14 cellular contexts compared by ENCODE assay signal in the genomic region with DNA sequence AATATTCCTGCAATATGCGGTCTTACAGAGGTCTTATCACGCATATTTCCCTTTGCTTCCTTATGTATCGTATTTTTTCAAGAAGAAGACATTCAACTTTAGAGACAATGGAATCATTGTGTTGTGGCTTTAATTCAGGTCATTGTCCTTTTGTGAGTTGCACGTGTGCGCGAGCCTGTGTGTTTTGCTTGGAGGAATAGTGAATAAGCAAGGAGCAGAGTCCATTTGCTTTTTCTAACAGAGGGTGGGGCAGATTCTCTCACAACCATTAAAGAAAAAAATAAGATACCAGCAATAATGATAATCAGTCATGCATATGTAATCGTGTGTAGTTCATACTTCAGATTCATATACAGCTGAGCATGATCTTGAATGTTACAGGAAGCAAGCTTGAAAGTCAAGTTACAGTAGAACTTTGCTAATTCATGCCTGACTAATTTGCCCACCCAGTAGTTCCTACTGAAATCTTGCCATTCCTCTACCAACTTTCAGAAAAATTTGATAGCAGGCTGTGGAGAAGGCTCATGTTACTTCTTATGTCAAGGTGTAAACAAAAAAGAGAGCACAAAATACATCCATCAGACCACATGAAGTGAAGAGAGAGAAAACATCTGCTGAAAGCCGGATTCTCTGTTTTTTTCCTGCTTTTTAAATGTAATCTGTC.
DNase-seq lines count a peak whose midpoint lies in the region; ATAC-seq and TF ChIP-seq lines count a peak whose summit lies in the region.
"Had no signal": no experiment of that assay in that cellular context is flagged by ENCODE, and none has a peak within 500 bp of the region (broad histone marks: within the 10 kb centered on the region; RNA-seq: fewer than 3 reads in every experiment).

No MANE protein-coding gene starts in this region.

- no peaks in the 10 kb centered on the region for H3K36me3 Mint-ChIP-seq in natural killer cell treated with Interleukin-12 subunit alpha and Interleukin-12 subunit beta and Interleukin-15 and Interleukin-18, amount 100 ng/mL, for 72 hours
- H3K36me3 Mint-ChIP-seq: activated CD4-positive, alpha-beta memory T cell treated with anti-CD3 and anti-CD28 coated beads for 36 hours had no signal

- no peaks in the 10 kb centered on the region for H3K4me1 Mint-ChIP-seq in natural killer cell treated with Interleukin-12 subunit alpha and Interleukin-12 subunit beta and Interleukin-15 and Interleukin-18, amount 100 ng/mL, for 72 hours (ENCODE audit: low read depth in 2 of 2)
- H3K4me1 Mint-ChIP-seq: activated naive CD4-positive, alpha-beta T cell treated with anti-CD3 and anti-CD28 coated beads, Interleukin-2, amount 50 U/mL, for 24 hours had no signal

- DNase-seq in left ventricle myocardium inferior (no peak), cardiac septum (ENCODE audit: low spot score) (no peak), body of pancreas (peak; percentile 37 to 55 (median 46)), mucosa of gallbladder (ENCODE audit: low spot score) (peak; percentile 76), cerebellum (ENCODE audit: low spot score) (no peak), GM13976 (ENCODE audit: low spot score) (no peak)
- DNase-seq in natural killer cell treated with Interleukin-12 subunit alpha and Interleukin-12 subunit beta and Interleukin-15 and Interleukin-18, amount 100 ng/mL, for 72 hours (ENCODE audit: low spot score): no peak
- DNase-seq: activated CD4-positive, alpha-beta memory T cell treated with anti-CD3 and anti-CD28 coated beads for 36 hours; KBM-7; NCI-H2227 treated with DMSO at 0.1 percent for 48 hours; nucleus accumbens; SW 1271 had no signal

- H3K27me3 ChIP-seq in left ventricle myocardium inferior (ENCODE audit: low read depth) (no peaks in the 10 kb centered on the region), body of pancreas (no peaks in the 10 kb centered on the region)

- WGBS in body of pancreas, 2 donors: 17 to 18% methylated on average over 8 of the region's 8 CpGs
- WGBS in urinary bladder: 76% methylated on average over 8 of the region's 8 CpGs

- H3K9me3 ChIP-seq in left ventricle myocardium inferior (replicated peaks) (no peaks in the 10 kb centered on the region), body of pancreas (no peaks in the 10 kb centered on the region)

- no peak overlapping the region for H3K4me3 Mint-ChIP-seq in natural killer cell treated with Interleukin-12 subunit alpha and Interleukin-12 subunit beta and Interleukin-15 and Interleukin-18, amount 100 ng/mL, for 72 hours
- H3K4me3 Mint-ChIP-seq: activated CD4-positive, alpha-beta memory T cell treated with anti-CD3 and anti-CD28 coated beads for 36 hours; activated naive CD4-positive, alpha-beta T cell treated with anti-CD3 and anti-CD28 coated beads, Interleukin-2, amount 50 U/mL, for 24 hours had no signal

- in situ Hi-C loops in GM13976 (cut with MboI; ENCODE audit: low sequenced_read_pairs, unreplicated experiment): no loop called here

- no peak overlapping the region for H3K27ac Mint-ChIP-seq in natural killer cell treated with Interleukin-12 subunit alpha and Interleukin-12 subunit beta and Interleukin-15 and Interleukin-18, amount 100 ng/mL, for 72 hours
- H3K27ac Mint-ChIP-seq: activated CD4-positive, alpha-beta memory T cell treated with anti-CD3 and anti-CD28 coated beads for 36 hours; activated naive CD4-positive, alpha-beta T cell treated with anti-CD3 and anti-CD28 coated beads, Interleukin-2, amount 50 U/mL, for 24 hours had no signal

- intact Hi-C loops in left ventricle myocardium inferior (cut with micrococcal nuclease) (no loop called here), cardiac septum (cut with DNase I) (no loop called here), body of pancreas (cut with DNase I) (no loop called here)

- H3K27me3 Mint-ChIP-seq in natural killer cell treated with Interleukin-12 subunit alpha and Interleukin-12 subunit beta and Interleukin-15 and Interleukin-18, amount 100 ng/mL, for 72 hours: peaks cover 4 to 7% of the 10 kb centered on the region in 2 donors
- H3K27me3 Mint-ChIP-seq: activated naive CD4-positive, alpha-beta T cell treated with anti-CD3 and anti-CD28 coated beads, Interleukin-2, amount 50 U/mL, for 24 hours had no signal

- H3K4me1 ChIP-seq in left ventricle myocardium inferior: peaks cover 88% of the 10 kb centered on the region
- peaks cover 79% of the 10 kb centered on the region for H3K4me1 ChIP-seq in body of pancreas
- no peaks in the 10 kb centered on the region for H3K4me1 ChIP-seq in urinary bladder (ENCODE audit: insufficient read depth)

- H3K36me3 ChIP-seq in left ventricle myocardium inferior: no peaks in the 10 kb centered on the region
- H3K36me3 ChIP-seq in body of pancreas (replicated peaks in 1 of 2; ENCODE audit: insufficient read depth in 1 of 2, low read depth in 2 of 2): no peaks in the 10 kb centered on the region
- H3K36me3 ChIP-seq in urinary bladder (ENCODE audit: insufficient read depth): no peaks in the 10 kb centered on the region

- TF ChIP-seq POLR2A in body of pancreas (IDR thresholded peaks at IDR 0.05): no peak

- H3K9me3 Mint-ChIP-seq in natural killer cell treated with Interleukin-12 subunit alpha and Interleukin-12 subunit beta and Interleukin-15 and Interleukin-18, amount 100 ng/mL, for 72 hours: no peaks in the 10 kb centered on the region
- H3K9me3 Mint-ChIP-seq: activated CD4-positive, alpha-beta memory T cell treated with anti-CD3 and anti-CD28 coated beads for 36 hours; activated naive CD4-positive, alpha-beta T cell treated with anti-CD3 and anti-CD28 coated beads, Interleukin-2, amount 50 U/mL, for 24 hours had no signal

- peak overlapping the region; percentile 19 for H3K4me3 ChIP-seq in left ventricle myocardium inferior
- H3K4me3 ChIP-seq in body of pancreas: no peak overlapping the region
- no peak overlapping the region for H3K4me3 ChIP-seq in urinary bladder (ENCODE audit: low read depth, low read length)

- no peak for TF ChIP-seq CTCF in left ventricle myocardium inferior (IDR thresholded peaks at IDR 0.05; ENCODE audit: borderline replicate concordance)
- no peak for TF ChIP-seq CTCF in body of pancreas (IDR thresholded peaks at IDR 0.05)
- no peak for TF ChIP-seq CTCF in GM13976 (IDR thresholded peaks at IDR 0.05; ENCODE audit: borderline replicate concordance, control extremely low read depth, extremely low read depth, insufficient read depth, missing control alignments)

- ATAC-seq in body of pancreas: peak; percentile 30
- no peak for ATAC-seq in natural killer cell treated with Interleukin-12 subunit alpha and Interleukin-12 subunit beta and Interleukin-15 and Interleukin-18, amount 100 ng/mL, for 72 hours

- peak overlapping the region; percentile 78 for H3K27ac ChIP-seq in left ventricle myocardium inferior (replicated peaks)
- H3K27ac ChIP-seq in body of pancreas: peak overlapping the region; percentile 82 to 97 (median 91)
- H3K27ac ChIP-seq in urinary bladder (ENCODE audit: low read depth): peak overlapping the region; percentile 83

Comparison
In these comparisons a context has a peak if more than half of its experiments do, and no peak if none do; other contexts are left out.
1. DNase-seq: peak in body of pancreas (4 of 4) and mucosa of gallbladder (single experiment); none in left ventricle myocardium inferior (single experiment), cardiac septum (single experiment), cerebellum (single experiment), GM13976 (single experiment) and natural killer cell treated with Interleukin-12 subunit alpha and Interleukin-12 subunit beta and Interleukin-15 and Interleukin-18, amount 100 ng/mL, for 72 hours (single experiment).
2. Peak in every context shown above with its lines, with median percentiles within 50 percentile points of each other: H3K27ac ChIP-seq.